Comparison of ENCODE assay signal across 1 cellular context in genomic region chr12:93441617-93442410, GRCh38.
TF ChIP-seq lines count a peak whose summit lies in the region.

UBE2N (minus strand) TSS chr12:93441947; CDS start chr12:93441884, 63 bp downstream.

TF ChIP-seq in HepG2, 621 proteins besides CTCF, POLR2A, EP300 and RAD21 (continued from another document and continues in another):
- TF ChIP-seq HINFP (CRISPR knock-in tag; IDR thresholded peaks at IDR 0.05; ENCODE audit: low read depth) (peak; percentile 58; the same call in 1 of the 2 replicates), CHD4 (IDR thresholded peaks at IDR 0.05; ENCODE audit: borderline replicate concordance, low read length) (no peak), JDP2 (CRISPR knock-in tag; IDR thresholded peaks at IDR 0.05; ENCODE audit: borderline replicate concordance) (no peak), ZNF207 (IDR thresholded peaks at IDR 0.05; ENCODE audit: borderline replicate concordance) (no peak), ZNF589 (CRISPR knock-in tag; conservative IDR thresholded peaks at IDR 0.05) (0 out of 2 replicates have a peak, but pooled peaks have one; percentile 48), ZNF704 (CRISPR knock-in tag; IDR thresholded peaks at IDR 0.05; ENCODE audit: borderline replicate concordance) (no peak; the same call in 1 of the 2 replicates), ZNF678 (CRISPR knock-in tag; IDR thresholded peaks at IDR 0.05) (no peak), ZNF260 (CRISPR knock-in tag; IDR thresholded peaks at IDR 0.05; ENCODE audit: borderline replicate concordance, low read depth) (no peak), HNRNPUL1 (IDR thresholded peaks at IDR 0.05; ENCODE audit: low read depth, low read length) (no peak), SATB2 (CRISPR knock-in tag; IDR thresholded peaks at IDR 0.05) (peak; percentile 67), ZNF781 (CRISPR knock-in tag; IDR thresholded peaks at IDR 0.05; ENCODE audit: borderline replicate concordance, not compliant biosample characterization) (no peak), TARDBP (CRISPR knock-in tag; IDR thresholded peaks at IDR 0.05) (peak; percentile 56; the same call in 1 of the 2 replicates), ZNF777 (CRISPR knock-in tag; IDR thresholded peaks at IDR 0.05) (peak; percentile 76), DDIT3 (CRISPR knock-in tag; IDR thresholded peaks at IDR 0.05) (no peak), DR1 (CRISPR knock-in tag; IDR thresholded peaks at IDR 0.05) (peak; percentile 77; the same call in 1 of the 2 replicates), CREM (IDR thresholded peaks at IDR 0.05) (peak; percentile 47), CREM (CRISPR knock-in tag; IDR thresholded peaks at IDR 0.05) (no peak), HMG20B (CRISPR knock-in tag; conservative IDR thresholded peaks at IDR 0.05) (no peak), CEBPB (IDR thresholded peaks at IDR 0.05; ENCODE audit: borderline replicate concordance, low read depth, low read length) (no peak), RFX1 (IDR thresholded peaks at IDR 0.05) (no peak), ZNF713 (CRISPR knock-in tag; IDR thresholded peaks at IDR 0.05) (no peak), PRDM10 (CRISPR knock-in tag; IDR thresholded peaks at IDR 0.05; ENCODE audit: low read depth) (no peak), ZSCAN5A (CRISPR knock-in tag; IDR thresholded peaks at IDR 0.05; ENCODE audit: borderline replicate concordance) (peak; percentile 76; the same call in 1 of the 2 replicates), XRCC5 (optimal IDR thresholded peaks at IDR 0.05; ENCODE audit: low read length) (peak; percentile 24), MTF1 (CRISPR knock-in tag; IDR thresholded peaks at IDR 0.05) (no peak), PRDM15 (CRISPR knock-in tag; IDR thresholded peaks at IDR 0.05) (0 out of 2 replicates have a peak, but pooled peaks have one; percentile 7), YEATS4 (CRISPR knock-in tag; IDR thresholded peaks at IDR 0.05; ENCODE audit: borderline replicate concordance) (peak; percentile 95), ZFP82 (CRISPR knock-in tag; IDR thresholded peaks at IDR 0.05; ENCODE audit: borderline replicate concordance) (peak; percentile 52), NFATC3 (CRISPR knock-in tag; IDR thresholded peaks at IDR 0.05) (no peak), ZNF747 (CRISPR knock-in tag; IDR thresholded peaks at IDR 0.05; ENCODE audit: borderline replicate concordance) (no peak; the same call in 1 of the 2 replicates), PHF8 (CRISPR knock-in tag; IDR thresholded peaks at IDR 0.05) (peak; percentile 88), PHB2 (IDR thresholded peaks at IDR 0.05; ENCODE audit: partially characterized antibody) (no peak), ETV5 (CRISPR knock-in tag; IDR thresholded peaks at IDR 0.05; ENCODE audit: borderline replicate concordance) (peak; percentile 60; the same call in 1 of the 2 replicates), CENPT (CRISPR knock-in tag; IDR thresholded peaks at IDR 0.05; ENCODE audit: low read depth) (0 out of 2 replicates have a peak, but pooled peaks have one; percentile 29), GPBP1L1 (CRISPR knock-in tag; IDR thresholded peaks at IDR 0.05) (no peak), RNF219 (CRISPR knock-in tag; IDR thresholded peaks at IDR 0.05) (no peak; the same call in 1 of the 2 replicates), FOXA3 (CRISPR knock-in tag; IDR thresholded peaks at IDR 0.05) (peak; percentile 36), TFAP4 (IDR thresholded peaks at IDR 0.05; ENCODE audit: borderline replicate concordance, low read depth) (peak; percentile 38; the same call in 1 of the 2 replicates), ZNF580 (CRISPR knock-in tag; IDR thresholded peaks at IDR 0.05; ENCODE audit: borderline replicate concordance, low read depth) (peak; percentile 67; the same call in 1 of the 2 replicates), ZNF253 (CRISPR knock-in tag; IDR thresholded peaks at IDR 0.05; ENCODE audit: borderline replicate concordance) (0 out of 2 replicates have a peak, but pooled peaks have one; percentile 59), ZC3H13 (CRISPR knock-in tag; IDR thresholded peaks at IDR 0.05) (peak; percentile 79), PHF5A (CRISPR knock-in tag; IDR thresholded peaks at IDR 0.05; ENCODE audit: low read depth, unreplicated experiment) (peak; percentile 25), DMAP1 (CRISPR knock-in tag; IDR thresholded peaks at IDR 0.05) (peak; percentile 88), REPIN1 (CRISPR knock-in tag; IDR thresholded peaks at IDR 0.05; ENCODE audit: borderline replicate concordance, low read depth) (peak; percentile 75), TP53 (CRISPR knock-in tag; conservative IDR thresholded peaks at IDR 0.05) (no peak), SPEN (CRISPR knock-in tag; IDR thresholded peaks at IDR 0.05; ENCODE audit: low read depth) (peak; percentile 86), PPARG (CRISPR knock-in tag; conservative IDR thresholded peaks at IDR 0.05) (peak; percentile 21; the same call in 1 of the 2 replicates)
